In the genomic region with DNA sequence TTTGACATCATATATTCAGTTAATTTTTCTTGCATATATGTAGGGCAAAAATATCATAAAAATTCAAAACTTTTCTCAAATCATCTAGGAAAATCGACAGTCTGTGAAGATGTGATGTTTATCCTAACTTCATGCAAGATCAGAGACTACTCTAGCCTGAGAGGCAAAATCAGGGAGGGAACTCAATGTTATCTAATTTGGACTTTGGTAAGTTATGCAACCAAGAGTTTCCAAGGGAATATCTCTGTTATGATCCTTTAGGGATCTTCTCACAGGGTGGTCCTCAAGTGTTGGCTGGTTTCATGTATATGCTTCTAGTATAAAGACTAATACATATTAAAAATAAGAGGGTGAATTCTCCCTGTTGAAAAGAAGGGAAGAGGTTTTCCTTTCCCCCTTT, we compare ENCODE assay signal across 27 cellular contexts.
"Had no signal": no experiment of that assay in that cellular context is flagged by ENCODE, and none has a peak within 500 bp of the region (broad histone marks: within the 10 kb centered on the region; RNA-seq: fewer than 3 reads in every experiment).

No MANE protein-coding gene starts in this region.

- H3K4me3 ChIP-seq: stomach, suprapubic skin, testis, thoracic aorta, thyroid gland, tibial artery, tibial nerve, transverse colon, upper lobe of left lung, upper lobe of right lung, uterus, vagina had no signal

- H3K27ac ChIP-seq: stomach, suprapubic skin, testis, thoracic aorta, thyroid gland, tibial artery, tibial nerve, transverse colon, upper lobe of left lung, upper lobe of right lung, uterus, vagina had no signal

- H3K36me3 ChIP-seq: stomach, suprapubic skin, thoracic aorta, thyroid gland, tibial artery, tibial nerve, transverse colon, upper lobe of left lung, upper lobe of right lung, uterus, vagina had no signal

- H3K9me3 ChIP-seq: testis, thoracic aorta, thyroid gland, tibial artery, upper lobe of right lung, uterus, vagina had no signal

- H3K4me1 ChIP-seq: stomach, suprapubic skin, testis, thyroid gland, tibial artery, tibial nerve, transverse colon, upper lobe of left lung, upper lobe of right lung, uterus, vagina had no signal

- ATAC-seq: stimulated activated effector memory CD8-positive, alpha-beta T cell treated with anti-CD3 and anti-CD28 coated beads, Interleukin-12 subunit alpha, Interleukin-12 subunit beta, amount 100 ng/mL, for 72 hours; stimulated activated memory B cell treated with anti-CD40 and anti-IgM and Interleukin-4, amounts not matched to agents 10 μg/mL and 1 μg/mL and 100 μg/mL, for 72 hours; stimulated activated naive B cell treated with anti-CD40 and anti-IgM and Interleukin-4, amounts not matched to agents 10 μg/mL and 1 μg/mL and 100 μg/mL, for 72 hours; stimulated activated naive CD8-positive, alpha-beta T cell treated with anti-CD3 and anti-CD28 coated beads, Interleukin-15, amount 100 ng/mL, for 72 hours; stimulated activated naive CD8-positive, alpha-beta T cell treated with anti-CD3 and anti-CD28 coated beads, Interleukin-15, Interleukin-2, amounts not matched to agents 100 U/mL and 50 U/mL, for 24 hours; upper lobe of right lung had no signal

- DNase-seq: stimulated activated CD4-positive, alpha-beta T cell treated with anti-CD3 and anti-CD28 coated beads, Interleukin-2, amount 100 ng/mL, for 48 hours; stimulated activated CD4-positive, alpha-beta T cell treated with anti-CD3 and anti-CD28 coated beads, Interleukin-4, amount 100 ng/mL, for 1 hour; stimulated activated CD4-positive, alpha-beta T cell treated with anti-CD3 and anti-CD28 coated beads, Interleukin-4, amount 100 ng/mL, for 24 hours; stimulated activated CD4-positive, alpha-beta T cell treated with anti-CD3 and anti-CD28 coated beads, Interleukin-4, amount 100 ng/mL, for 4 hours; stimulated activated CD8-positive, alpha-beta memory T cell treated with anti-CD3 and anti-CD28 coated beads, Interleukin-4, amount 100 ng/mL, for 48 hours; stimulated activated naive B cell treated with anti-CD40 and anti-IgM and Interleukin-4, amounts not matched to agents 10 μg/mL and 1 μg/mL and 100 μg/mL, for 72 hours; stimulated activated naive CD4-positive, alpha-beta T cell; stimulated activated naive CD4-positive, alpha-beta T cell treated with Interleukin-2 at 50 U/mL for 16 hours; stimulated activated naive CD8-positive, alpha-beta T cell treated with anti-CD3 and anti-CD28 coated beads, Interleukin-15, amount 100 ng/mL, for 72 hours; stimulated activated naive CD8-positive, alpha-beta T cell treated with anti-CD3 and anti-CD28 coated beads, Interleukin-15, Interleukin-2, amounts not matched to agents 100 U/mL and 50 U/mL, for 24 hours; stomach; substantia nigra; testis; thyroid gland; tibial artery; transverse colon; trophoblast cell; upper lobe of left lung; upper lobe of right lung; uterus had no signal

- H3K27me3 ChIP-seq: stomach, suprapubic skin, testis, thyroid gland, tibial artery, tibial nerve, transverse colon, upper lobe of left lung, upper lobe of right lung, uterus, vagina had no signal

- FAIRE-seq: urothelium cell line had no signal
